Comparison of ENCODE assay signal across 8 cellular contexts in genomic region chr22:37492428-37493344, GRCh38. TPM values are rescaled to one million over a fixed set of nuclear protein-coding genes. Genes with fewer than 3 reads are reported as not detected.
DNase-seq lines count a peak whose midpoint lies in the region; ATAC-seq and TF ChIP-seq lines count a peak whose summit lies in the region.

No MANE protein-coding gene starts in this region.

- WGBS in neuronal stem cell (ENCODE audit: extremely low coverage in 2 of 2, insufficient read length in 2 of 2, insufficient replicate concordance in 1 of 2), 2 donors = no CpG with 5 or more reads among the region's 24 CpGs

- peaks cover 10 to 48% (median 28%) of the 10 kb centered on the region in 4 donors for H3K4me1 Mint-ChIP-seq in CD4-positive, alpha-beta memory T cell
- peaks cover 34% of the 10 kb centered on the region for H3K4me1 Mint-ChIP-seq in dendritic cell treated with granulocyte-macrophage colony-stimulating factor and Interleukin-4, amounts not matched to agents 40 ng/mL and 50 ng/mL, for 4 days (ENCODE audit: low read depth)

- intact Hi-C loops in CD4-positive, alpha-beta memory T cell (cut with micrococcal nuclease) = no loop called here
- intact Hi-C loops in dendritic cell treated with granulocyte-macrophage colony-stimulating factor and Interleukin-4, amounts not matched to agents 40 ng/mL and 50 ng/mL, for 4 days (cut with micrococcal nuclease) = no loop called here

- POLR2A ChIA-PET in CD4-positive, alpha-beta memory T cell (lab: Charles Lee; ENCODE audit: partially characterized antibody) = interaction anchor here (3.9 kb wide), 1 partner anchor 7 kb away, joined by 27 read pairs; the partner anchor contains the start of gene MFNG

- peak; percentile 45 to 59 (median 53) for DNase-seq in CD4-positive, alpha-beta memory T cell
- peak; percentile 61 for DNase-seq in HT1080 (ENCODE audit: low read depth)
- peak; percentile 33 for DNase-seq in neuronal stem cell (ENCODE audit: low spot score)

- no peak overlapping the region for H4K8ac ChIP-seq in neuronal stem cell (ENCODE audit: low read depth, low read length)

- H3K79me1 ChIP-seq in neuronal stem cell (ENCODE audit: low read depth, low read length) = no peaks in the 10 kb centered on the region

- H3K4me3 Mint-ChIP-seq in CD4-positive, alpha-beta memory T cell = peak overlapping the region in 1 of 8 donors; percentile 25
- no peak overlapping the region for H3K4me3 Mint-ChIP-seq in dendritic cell treated with granulocyte-macrophage colony-stimulating factor and Interleukin-4, amounts not matched to agents 40 ng/mL and 50 ng/mL, for 4 days

- H3K18ac ChIP-seq in neuronal stem cell (ENCODE audit: low read length) = peak overlapping the region; percentile 80

- H3K36me3 ChIP-seq in CD4-positive, alpha-beta memory T cell (ENCODE audit: insufficient read depth, low read length) = no peaks in the 10 kb centered on the region
- H3K36me3 ChIP-seq in neuronal stem cell (replicated peaks in 1 of 2; ENCODE audit: control insufficient read depth in 2 of 2, insufficient read depth in 2 of 2, low read length in 2 of 2) = peaks cover 0 to 13% of the 10 kb centered on the region in 2 donors

- CTCF ChIA-PET in CD4-positive, alpha-beta memory T cell (lab: Charles Lee; ENCODE audit: partially characterized antibody) = interaction anchor here (1.0 to 14.4 kb wide), 5 partner anchors 9 to 176 kb away, joined by 3 to 185 read pairs (median 5); no protein-coding TSS in a partner anchor

- peak overlapping the region; percentile 83 for H2BK15ac ChIP-seq in neuronal stem cell (ENCODE audit: low read length)

- no peaks in the 10 kb centered on the region for H3K9me3 ChIP-seq in CD4-positive, alpha-beta memory T cell (ENCODE audit: control insufficient read depth in 1 of 2, low read length in 2 of 2)
- H3K9me3 ChIP-seq in neuronal stem cell (replicated peaks in 1 of 2; ENCODE audit: control insufficient read depth in 2 of 2, insufficient read depth in 1 of 2, low read depth in 1 of 2, low read length in 2 of 2) = no peaks in the 10 kb centered on the region

- no peaks in the 10 kb centered on the region for H3K9me3 Mint-ChIP-seq in CD4-positive, alpha-beta memory T cell
- H3K9me3 Mint-ChIP-seq in dendritic cell treated with granulocyte-macrophage colony-stimulating factor and Interleukin-4, amounts not matched to agents 40 ng/mL and 50 ng/mL, for 4 days = no peaks in the 10 kb centered on the region

- H3K27ac Mint-ChIP-seq in CD4-positive, alpha-beta memory T cell = peak overlapping the region in 6 of 7 donors; percentile 12 to 94 (median 50)
- peak overlapping the region; percentile 51 for H3K27ac Mint-ChIP-seq in dendritic cell treated with granulocyte-macrophage colony-stimulating factor and Interleukin-4, amounts not matched to agents 40 ng/mL and 50 ng/mL, for 4 days

- peak overlapping the region; percentile 93 for H2AK5ac ChIP-seq in neuronal stem cell (ENCODE audit: low read depth, low read length)

- no peak overlapping the region for H2BK12ac ChIP-seq in neuronal stem cell (ENCODE audit: low read length)

- no peak overlapping the region for H3K23ac ChIP-seq in neuronal stem cell (ENCODE audit: low read depth, low read length, poor library complexity)

- H3K9ac ChIP-seq in neuronal stem cell (ENCODE audit: low read depth, low read length, poor library complexity) = no peak overlapping the region

- no peak overlapping the region for H2BK120ac ChIP-seq in neuronal stem cell (ENCODE audit: low read depth, low read length)

- peak overlapping the region; percentile 56 for H3K14ac ChIP-seq in neuronal stem cell (ENCODE audit: low read length)

- no peak overlapping the region for H2AFZ ChIP-seq in neuronal stem cell (ENCODE audit: low read length)

- TF ChIP-seq CTCF in VCaP (conservative IDR thresholded peaks at IDR 0.05) = peak; percentile 52

- no peak overlapping the region for H3K4me3 ChIP-seq in CD4-positive, alpha-beta memory T cell (ENCODE audit: low read length in 2 of 2)
- H3K4me3 ChIP-seq in neuronal stem cell (ENCODE audit: low read length in 2 of 2) = no peak overlapping the region

- H3K27me3 Mint-ChIP-seq in CD4-positive, alpha-beta memory T cell = no peaks in the 10 kb centered on the region
- H3K27me3 Mint-ChIP-seq in dendritic cell treated with granulocyte-macrophage colony-stimulating factor and Interleukin-4, amounts not matched to agents 40 ng/mL and 50 ng/mL, for 4 days = peaks cover 41% of the 10 kb centered on the region

- H3K4me1 ChIP-seq in CD4-positive, alpha-beta memory T cell (ENCODE audit: insufficient read depth, low read length) = peaks cover 19% of the 10 kb centered on the region
- H3K4me1 ChIP-seq in neuronal stem cell (ENCODE audit: control insufficient read depth in 2 of 2, insufficient read depth in 1 of 2, low read depth in 1 of 2, low read length in 2 of 2) = no peaks in the 10 kb centered on the region

- peak overlapping the region; percentile 48 for H3K4ac ChIP-seq in neuronal stem cell (ENCODE audit: low read length)

- no peaks in the 10 kb centered on the region for H3K27me3 ChIP-seq in CD4-positive, alpha-beta memory T cell (ENCODE audit: insufficient read depth, low read length)
- H3K27me3 ChIP-seq in neuronal stem cell (ENCODE audit: control insufficient read depth in 3 of 3, insufficient read depth in 3 of 3, low read depth in 1 of 3, low read length in 3 of 3) = no peaks in the 10 kb centered on the region

- no peak for ATAC-seq in HG02642 (IDR thresholded peaks at IDR 0.05; ENCODE audit: poor library complexity, unreplicated experiment)
- ATAC-seq in HG03039 (IDR thresholded peaks at IDR 0.05; ENCODE audit: unreplicated experiment) = no peak
- no peak for ATAC-seq in GM19351 (IDR thresholded peaks at IDR 0.05; ENCODE audit: unreplicated experiment)

- H4K91ac ChIP-seq in neuronal stem cell (ENCODE audit: low read depth, low read length, poor library complexity) = no peak overlapping the region

- H3K27ac ChIP-seq in CD4-positive, alpha-beta memory T cell (ENCODE audit: low read depth, low read length) = no peak overlapping the region
- no peak overlapping the region for H3K27ac ChIP-seq in VCaP
- H3K27ac ChIP-seq in neuronal stem cell (replicated peaks; ENCODE audit: low read length) = no peak overlapping the region

- no peaks in the 10 kb centered on the region for H3K36me3 Mint-ChIP-seq in CD4-positive, alpha-beta memory T cell
- no peaks in the 10 kb centered on the region for H3K36me3 Mint-ChIP-seq in dendritic cell treated with granulocyte-macrophage colony-stimulating factor and Interleukin-4, amounts not matched to agents 40 ng/mL and 50 ng/mL, for 4 days (ENCODE audit: low read depth)

- peak overlapping the region; percentile 63 for H2BK5ac ChIP-seq in neuronal stem cell (ENCODE audit: low read length)

- H3K4me2 ChIP-seq in neuronal stem cell (ENCODE audit: insufficient read depth, low read length, poor library complexity, severe bottlenecking) = no peak overlapping the region

RNA-seq across cellular contexts. Expression of gene MFNG, which starts 6.5 kb away (rescaled TPM):
- total RNA-seq in CD4-positive, alpha-beta memory T cell = 100 to 1,000 TPM; 213 to 218 TPM
- polyA plus RNA-seq in CD4-positive, alpha-beta memory T cell = 100 to 1,000 TPM; 339 to 441 TPM
- not detected in 2 replicates for total RNA-seq in HT1080 (2014; rRNA removed; shearing (Covaris generic))
- 0.05 and 0.08 TPM in 2 replicates for polyA plus RNA-seq in HT1080 (2015; cell fraction: cytosol; rRNA removed)
- 0.49 and 0.85 TPM in 2 replicates for polyA plus RNA-seq in HT1080 (2015; cell fraction: nucleus; rRNA removed)
- 10.5 TPM for polyA plus RNA-seq in neuronal stem cell (2013, experiment 1 of 2)
- polyA plus RNA-seq in neuronal stem cell (2013, experiment 2 of 2) = 8.0 TPM

RNA-seq across cellular contexts. Expression of gene CARD10, which starts 26.5 kb away (rescaled TPM):
- total RNA-seq in CD4-positive, alpha-beta memory T cell = under 1 TPM; 0.42 to 0.61 TPM
- not detected for polyA plus RNA-seq in CD4-positive, alpha-beta memory T cell
- total RNA-seq in HT1080 (2014; rRNA removed; shearing (Covaris generic)) = 22.4 and 25.4 TPM in 2 replicates
- 19.4 and 20.2 TPM in 2 replicates for polyA plus RNA-seq in HT1080 (2015; cell fraction: cytosol; rRNA removed)
- 32.7 and 33.8 TPM in 2 replicates for polyA plus RNA-seq in HT1080 (2015; cell fraction: nucleus; rRNA removed)
- polyA plus RNA-seq in neuronal stem cell (2013, experiment 1 of 2) = 4.2 TPM
- 4.3 TPM for polyA plus RNA-seq in neuronal stem cell (2013, experiment 2 of 2)

Comparison
In these comparisons a context has a peak if more than half of its experiments do, and no peak if none do; other contexts are left out.
1. RNA of gene MFNG, which starts 6.5 kb away (total RNA-seq): 213 to 218 TPM in CD4-positive, alpha-beta memory T cell; not detected in HT1080; every median in the first group is over 100 times any median in the second.
2. RNA of gene CARD10, which starts 26.5 kb away (total RNA-seq): 22.4 to 25.4 TPM in HT1080; 0.42 to 0.61 TPM in CD4-positive, alpha-beta memory T cell; every median in the first group is over 10 times any median in the second.
3. Peak in every context shown above with its lines, with median percentiles within 50 percentile points of each other: DNase-seq.